Comparison of ENCODE assay signal across 1 cellular context in genomic region chr2:10079192-10079930, GRCh38.
TF ChIP-seq lines count a peak whose summit lies in the region.

No MANE protein-coding gene starts in this region.

TF ChIP-seq in IMR-90, 13 proteins besides CTCF, POLR2A, EP300 and RAD21 (continued from another document):
- TF ChIP-seq ELK1 (IDR thresholded peaks at IDR 0.05; ENCODE audit: borderline replicate concordance, low read depth, low read length) (no peak), BHLHE40 (IDR thresholded peaks at IDR 0.05; ENCODE audit: low read depth, low read length) (no peak), MAFK (IDR thresholded peaks at IDR 0.05; ENCODE audit: low read depth, low read length) (no peak), MXI1 (IDR thresholded peaks at IDR 0.05; ENCODE audit: borderline replicate concordance, low read depth, low read length) (no peak), RFX5 (IDR thresholded peaks at IDR 0.05; ENCODE audit: low read depth, low read length) (no peak), NFE2L2 (IDR thresholded peaks at IDR 0.05; ENCODE audit: low read depth, low read length) (no peak), FOS (IDR thresholded peaks at IDR 0.05; ENCODE audit: low read depth, low read length) (no peak)
